Comparison of ENCODE assay signal across 17 cellular contexts in the genomic region with DNA sequence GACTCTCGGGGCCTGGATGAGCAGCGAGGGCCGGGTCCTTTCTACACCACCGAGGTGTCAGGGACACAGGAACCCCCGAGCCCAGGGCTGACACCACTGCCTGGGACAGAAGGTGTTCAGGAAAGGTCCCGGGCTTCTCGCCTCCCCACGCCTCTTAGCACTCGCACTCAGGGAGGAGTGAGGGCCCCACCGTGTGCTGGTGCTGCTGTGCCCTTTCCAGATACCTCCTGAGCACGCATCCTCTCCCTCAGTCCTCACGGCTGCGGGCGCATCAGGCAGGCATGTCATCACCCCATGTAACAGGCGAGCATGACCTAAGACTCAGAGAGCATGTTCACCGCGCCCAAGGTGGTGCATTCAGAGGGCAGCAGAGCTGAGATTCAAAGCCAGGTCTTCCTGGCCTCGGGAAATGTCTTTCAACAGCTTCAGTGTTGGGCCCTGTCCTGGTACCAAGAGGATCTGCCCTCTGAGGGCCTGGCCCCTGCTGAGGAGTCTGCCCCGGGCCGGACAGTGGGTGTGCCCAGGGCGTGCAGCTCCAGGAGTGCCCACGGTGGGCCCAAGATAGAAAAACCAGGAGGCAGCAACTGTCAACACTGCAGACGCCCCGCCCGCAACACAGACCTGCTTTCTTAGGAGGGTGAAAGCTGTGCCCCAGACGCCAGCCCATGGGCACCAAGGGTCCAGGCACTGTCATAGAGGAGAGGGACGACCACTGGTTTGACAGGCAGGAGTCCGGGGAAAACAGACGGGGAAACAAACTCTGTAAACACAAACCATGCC. TPM values are rescaled to one million over a fixed set of nuclear protein-coding genes. Genes with fewer than 3 reads are reported as not detected.
DNase-seq lines count a peak whose midpoint lies in the region; ATAC-seq and TF ChIP-seq lines count a peak whose summit lies in the region.
"Had no signal": no experiment of that assay in that cellular context is flagged by ENCODE, and none has a peak within 500 bp of the region (broad histone marks: within the 10 kb centered on the region; RNA-seq: fewer than 3 reads in every experiment).

No MANE protein-coding gene starts in this region.

- H2AFZ ChIP-seq in PC-3 (ENCODE audit: low read length) = no peak overlapping the region

- TF ChIP-seq CTCF in PC-3 (conservative IDR thresholded peaks at IDR 0.05; ENCODE audit: low read depth, low read length) (no peak), brain microvascular endothelial cell (IDR thresholded peaks at IDR 0.05; ENCODE audit: low read depth, low read length, missing control alignments) (no peak)

- CTCF ChIA-PET in PC-3 (lab: Charles Lee) = no interaction called here

- H3K27me3 ChIP-seq in PC-3 (ENCODE audit: low read length) = no peaks in the 10 kb centered on the region
- no peaks in the 10 kb centered on the region for H3K27me3 ChIP-seq in brain microvascular endothelial cell (replicated peaks)
- H3K27me3 ChIP-seq: gastroesophageal sphincter had no signal

- POLR2A ChIA-PET in PC-3 (lab: Charles Lee; ENCODE audit: unreplicated experiment) = no interaction called here

- H3K4me3 ChIP-seq in PC-3 (ENCODE audit: low read length) (no peak overlapping the region), brain microvascular endothelial cell (ENCODE audit: low read depth, low read length) (no peak overlapping the region)
- H3K4me3 ChIP-seq: gastroesophageal sphincter had no signal

- BruUV-seq in PC-3 (replicated peaks; lab: Mats Ljungman, UMichigan) = no TSS peak

- H3K4me2 ChIP-seq in PC-3 (ENCODE audit: low read length) = no peak overlapping the region

- H3K27me3 Mint-ChIP-seq in stimulated activated memory B cell treated with anti-CD40 and anti-IgM and Interleukin-4, amounts not matched to agents 10 μg/mL and 1 μg/mL and 100 μg/mL, for 72 hours = no peaks in the 10 kb centered on the region
- H3K27me3 Mint-ChIP-seq: activated CD4-positive, alpha-beta T cell treated with anti-CD3 and anti-CD28 coated beads, Interleukin-2, amount 10 ng/mL, durations not matched to agents 7 days and 5 days; memory B cell had no signal

- H3K4me1 Mint-ChIP-seq in stimulated activated memory B cell treated with anti-CD40 and anti-IgM and Interleukin-4, amounts not matched to agents 10 μg/mL and 1 μg/mL and 100 μg/mL, for 72 hours = peaks cover 6% of the 10 kb centered on the region

- H3K4me3 Mint-ChIP-seq in stimulated activated memory B cell treated with anti-CD40 and anti-IgM and Interleukin-4, amounts not matched to agents 10 μg/mL and 1 μg/mL and 100 μg/mL, for 72 hours = no peak overlapping the region
- H3K4me3 Mint-ChIP-seq: activated CD4-positive, alpha-beta T cell treated with anti-CD3 and anti-CD28 coated beads, Interleukin-2, amount 10 ng/mL, durations not matched to agents 7 days and 5 days; activated naive CD4-positive, alpha-beta T cell treated with anti-CD3 and anti-CD28 coated beads for 36 hours; memory B cell; neural crest cell had no signal

- peaks cover 69% of the 10 kb centered on the region for H3K36me3 ChIP-seq in PC-3 (ENCODE audit: low read depth, low read length)
- H3K36me3 ChIP-seq in brain microvascular endothelial cell (replicated peaks) = peaks cover 63% of the 10 kb centered on the region

- no peaks in the 10 kb centered on the region for H3K9me3 ChIP-seq in PC-3 (ENCODE audit: low read length)
- H3K9me3 ChIP-seq: gastroesophageal sphincter had no signal

- no peak overlapping the region for H3K27ac Mint-ChIP-seq in stimulated activated memory B cell treated with anti-CD40 and anti-IgM and Interleukin-4, amounts not matched to agents 10 μg/mL and 1 μg/mL and 100 μg/mL, for 72 hours
- H3K27ac Mint-ChIP-seq: activated CD4-positive, alpha-beta T cell treated with anti-CD3 and anti-CD28 coated beads, Interleukin-2, amount 10 ng/mL, durations not matched to agents 7 days and 5 days; activated naive CD4-positive, alpha-beta T cell treated with anti-CD3 and anti-CD28 coated beads for 36 hours; memory B cell had no signal

- no peaks in the 10 kb centered on the region for H3K79me2 ChIP-seq in PC-3 (ENCODE audit: low read length)

- no peak for ATAC-seq in PC-3
- peak; percentile 9 for ATAC-seq in stimulated activated memory B cell treated with anti-CD40 and anti-IgM and Interleukin-4, amounts not matched to agents 10 μg/mL and 1 μg/mL and 100 μg/mL, for 72 hours
- ATAC-seq: gastroesophageal sphincter had no signal

- H3K36me3 Mint-ChIP-seq in stimulated activated memory B cell treated with anti-CD40 and anti-IgM and Interleukin-4, amounts not matched to agents 10 μg/mL and 1 μg/mL and 100 μg/mL, for 72 hours = peaks cover 26% of the 10 kb centered on the region
- H3K36me3 Mint-ChIP-seq: memory B cell had no signal

- peaks cover 34% of the 10 kb centered on the region for H3K4me1 ChIP-seq in PC-3 (ENCODE audit: insufficient read depth, low read length)

- H3K9me2 ChIP-seq in PC-3 (replicated peaks; ENCODE audit: low read length) = no peaks in the 10 kb centered on the region

- no peak overlapping the region for H3K9ac ChIP-seq in PC-3 (ENCODE audit: low read length)

- H4K20me1 ChIP-seq in PC-3 (ENCODE audit: low read length) = no peaks in the 10 kb centered on the region

- DNase-seq in PC-3 (no peak), brain microvascular endothelial cell (no peak), islet precursor cell (peak; percentile 51), AG08396 (ENCODE audit: low spot score) (no peak), SIG-M5 treated with dmso at 0.1 percent for 504 hours (lab: John Stamatoyannopoulos, UW; ENCODE audit: unreplicated experiment) (no peak)
- no peak for DNase-seq in NK-92 treated with Interleukin-12 subunit alpha and Interleukin-12 subunit beta, amount 100 ng/mL, for 24 hours (lab: John Stamatoyannopoulos, UW)
- DNase-seq: activated CD4-positive, alpha-beta T cell treated with anti-CD3 and anti-CD28 coated beads, Interleukin-2, amount 10 ng/mL, durations not matched to agents 7 days and 5 days; activated naive CD4-positive, alpha-beta T cell treated with anti-CD3 and anti-CD28 coated beads for 36 hours; AML-193; cortex of kidney; NCI-H2081; NCI-H524 treated with DMSO at 0.1 percent for 48 hours; retina had no signal

- H3K9me3 Mint-ChIP-seq in stimulated activated memory B cell treated with anti-CD40 and anti-IgM and Interleukin-4, amounts not matched to agents 10 μg/mL and 1 μg/mL and 100 μg/mL, for 72 hours = no peaks in the 10 kb centered on the region
- H3K9me3 Mint-ChIP-seq: activated CD4-positive, alpha-beta T cell treated with anti-CD3 and anti-CD28 coated beads, Interleukin-2, amount 10 ng/mL, durations not matched to agents 7 days and 5 days; activated naive CD4-positive, alpha-beta T cell treated with anti-CD3 and anti-CD28 coated beads for 36 hours; memory B cell; neural crest cell had no signal

- in situ Hi-C loops in brain microvascular endothelial cell (cut with HindIII; ENCODE audit: low pct_ligation_motif_present, low sequenced_read_pairs) = no loop called here

- intact Hi-C loops in PC-3 (cut with micrococcal nuclease) = no loop called here

- H3K27ac ChIP-seq in PC-3 (ENCODE audit: low read length) (peak overlapping the region; percentile 73), brain microvascular endothelial cell (peak overlapping the region; percentile 61)

- H3F3A ChIP-seq in PC-3 (ENCODE audit: low read length, unreplicated experiment) = no peaks in the 10 kb centered on the region

RNA-seq across cellular contexts. Expression of a gene that starts 29.2 kb away (rescaled TPM):
- total RNA-seq in PC-3 (2014; rRNA removed) = 583 and 773 TPM in 2 replicates
- total RNA-seq: activated naive CD4-positive, alpha-beta T cell treated with anti-CD3 and anti-CD28 coated beads for 36 hours had no signal
